8 cellular contexts compared by ENCODE assay signal in the genomic region with DNA sequence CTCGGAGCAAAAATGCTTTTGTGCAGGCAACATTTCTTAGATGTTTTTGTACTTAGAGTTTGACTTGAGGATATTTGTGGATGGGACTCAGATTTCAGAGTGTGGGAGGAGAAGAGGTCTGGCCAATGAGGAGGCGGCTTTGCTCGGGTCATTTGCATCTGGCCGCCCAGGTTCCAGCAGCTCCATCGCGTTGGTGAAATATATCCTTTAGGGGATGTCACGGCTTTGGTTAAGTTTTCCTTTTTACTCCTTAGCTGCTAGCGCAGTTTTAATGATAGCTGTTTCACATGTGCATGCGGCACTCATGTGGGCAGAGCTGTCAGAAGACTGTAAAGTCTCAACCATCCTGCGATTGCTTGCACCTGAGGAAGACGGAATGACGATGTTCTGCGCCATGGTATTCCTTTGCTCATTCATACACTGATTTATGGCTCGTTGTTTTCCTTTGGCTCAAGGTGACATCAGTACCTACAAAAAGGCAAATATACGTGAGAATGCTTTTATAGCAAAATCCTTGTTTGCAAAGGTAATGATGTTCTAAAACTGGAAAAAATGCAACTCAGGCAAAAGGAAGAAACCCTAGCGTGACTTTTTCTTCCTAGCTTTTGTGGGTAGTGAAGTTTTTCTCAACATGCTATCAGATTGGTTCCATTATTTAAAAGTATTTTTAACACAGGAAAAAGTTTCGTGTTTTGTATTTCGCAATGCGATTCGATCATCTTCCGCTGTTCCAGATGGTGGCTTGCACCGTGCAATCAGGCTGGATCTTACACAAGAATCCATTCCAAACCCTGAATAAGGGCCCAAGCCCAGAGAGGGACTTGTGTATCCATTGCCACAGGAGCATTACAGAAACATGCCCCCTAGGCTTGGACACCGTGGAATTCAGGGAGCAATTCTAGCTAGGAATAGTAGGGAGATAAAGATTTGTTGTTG.
A peak's percentile ranks its signal among the peaks of the same experiment; 100 is the strongest.
DNase-seq lines count a peak whose midpoint lies in the region; ATAC-seq and TF ChIP-seq lines count a peak whose summit lies in the region.

No MANE protein-coding gene starts in this region.

- H3K4me3 Mint-ChIP-seq in immature natural killer cell: peak overlapping the region in 4 of 5 donors; percentile 3 to 61 (median 32)

- WGBS in mammary epithelial cell (ENCODE audit: low coverage, missing lambda C conversion rate): under 1% methylated on average over 22 of the region's 23 CpGs

- H3K27ac ChIP-seq in mammary epithelial cell (ENCODE audit: insufficient read depth, low read depth, low read length) (peak overlapping the region; percentile 92), gastrocnemius medialis (peak overlapping the region; percentile 70 to 79 (median 73))

- in situ Hi-C loops in mammary epithelial cell (cut with MboI; ENCODE audit: low sequenced_read_pairs in 2 of 2) (no loop called here), gastrocnemius medialis (cut with MboI; ENCODE audit: low sequenced_read_pairs in 4 of 4) (no loop called here)

- TF ChIP-seq CTCF in mammary epithelial cell (conservative IDR thresholded peaks at IDR 0.05 in 1 of 2, IDR thresholded peaks at IDR 0.05 in 1 of 2; ENCODE audit: extremely low read depth in 1 of 2, insufficient read depth in 1 of 2, low read depth in 1 of 2, low read length in 2 of 2) (no peak), gastrocnemius medialis (IDR thresholded peaks at IDR 0.05 in 4 of 5, conservative IDR thresholded peaks at IDR 0.05 in 1 of 5) (no peak)

- no peaks in the 10 kb centered on the region for H3K36me3 ChIP-seq in mammary epithelial cell (ENCODE audit: insufficient read depth, low read length)
- H3K36me3 ChIP-seq in gastrocnemius medialis: no peaks in the 10 kb centered on the region

- H3K27me3 Mint-ChIP-seq in immature natural killer cell (ENCODE audit: low read depth in 3 of 3): peaks cover 6 to 11% (median 8%) of the 10 kb centered on the region in 3 donors

- no peak overlapping the region for H3K27ac Mint-ChIP-seq in immature natural killer cell

- ATAC-seq in gastrocnemius medialis (peak; percentile 95 to 96), HG02938 (IDR thresholded peaks at IDR 0.05; ENCODE audit: unreplicated experiment) (no peak)

- TSS peak; percentile 94 for BruUV-seq in mammary epithelial cell (replicated peaks; lab: Mats Ljungman, UMichigan)

- H3K27me3 ChIP-seq in mammary epithelial cell (ENCODE audit: insufficient read depth, low read length) (no peaks in the 10 kb centered on the region), gastrocnemius medialis (no peaks in the 10 kb centered on the region)

- H3K4me1 ChIP-seq in mammary epithelial cell (ENCODE audit: insufficient read depth, low read length) (peaks cover 36% of the 10 kb centered on the region), gastrocnemius medialis (peaks cover 11 to 18% of the 10 kb centered on the region in 2 donors)

- H3K9me3 ChIP-seq in mammary epithelial cell (replicated peaks; ENCODE audit: insufficient read depth, low read length): peaks cover 18% of the 10 kb centered on the region
- no peaks in the 10 kb centered on the region for H3K9me3 ChIP-seq in gastrocnemius medialis

- CTCF ChIA-PET in mammary epithelial cell (lab: Charles Lee; ENCODE audit: low non-redundant PET): interaction anchor here (0.6 kb wide), 1 partner anchor 55 kb away, joined by 4 read pairs; no protein-coding TSS in a partner anchor

- H3K9ac ChIP-seq in mammary epithelial cell (ENCODE audit: insufficient read depth, low read length): peak overlapping the region; percentile 71

- H3K9me3 Mint-ChIP-seq in immature natural killer cell: no peaks in the 10 kb centered on the region

- dilution Hi-C loops in mammary epithelial cell (cut with HindIII; ENCODE audit: low sequenced_read_pairs): no loop called here

- DNase-seq in GF-D8 (lab: John Stamatoyannopoulos, UW): peak; percentile 56
- DNase-seq in NCI-H2227 (lab: John Stamatoyannopoulos, UW; ENCODE audit: unreplicated experiment): peak; percentile 34
- DNase-seq in mammary epithelial cell: peak; percentile 92
- DNase-seq in immature natural killer cell: peak in 1 of 3 donors; percentile 7
- DNase-seq in gastrocnemius medialis: peak; percentile 69 to 70
- no peak for DNase-seq in activated CD4-positive, alpha-beta T cell treated with anti-CD3 and anti-CD28 coated beads, Interleukin-2, amount 50 U/mL, for 48 hours
- DNase-seq in activated CD4-positive, alpha-beta T cell treated with anti-CD3 and anti-CD28 coated beads for 1 hour: no peak

- H3K4me1 Mint-ChIP-seq in immature natural killer cell: peaks cover 6 to 12% of the 10 kb centered on the region in 2 donors

- intact Hi-C loops in mammary epithelial cell (cut with micrococcal nuclease) (loop anchor here (1.0 to 2.0 kb wide), 5 partner anchors 8 to 73 kb away; no protein-coding TSS in a partner anchor), gastrocnemius medialis (cut with DNase I; ENCODE audit: low total_unique reads) (loop anchor here (2.0 kb wide), 1 partner anchor 69 kb away; no protein-coding TSS in a partner anchor)

- H3K4me2 ChIP-seq in mammary epithelial cell (ENCODE audit: insufficient read depth, low read depth, low read length): peak overlapping the region; percentile 88

- H2AFZ ChIP-seq in mammary epithelial cell (ENCODE audit: low read depth, low read length): peak overlapping the region; percentile 66

- peaks cover 18% of the 10 kb centered on the region for H3K79me2 ChIP-seq in mammary epithelial cell (ENCODE audit: insufficient read depth, low read length)

- H3K36me3 Mint-ChIP-seq in immature natural killer cell: no peaks in the 10 kb centered on the region

- H4K20me1 ChIP-seq in mammary epithelial cell (ENCODE audit: insufficient read depth, low read length): no peaks in the 10 kb centered on the region

- TF ChIP-seq POLR2A in gastrocnemius medialis (IDR thresholded peaks at IDR 0.05): peak in 1 of 2 donors; percentile 7

- H3K4me3 ChIP-seq in mammary epithelial cell (replicated peaks in 1 of 3; ENCODE audit: insufficient read depth in 1 of 3, low read depth in 2 of 3, low read length in 3 of 3): peak overlapping the region; percentile 34 to 54 (median 37)
- peak overlapping the region; percentile 33 to 51 (median 45) for H3K4me3 ChIP-seq in gastrocnemius medialis

Comparison
In these comparisons a context has a peak if more than half of its experiments do, and no peak if none do; other contexts are left out.
1. DNase-seq: peak in GF-D8 (single experiment), NCI-H2227 (single experiment), mammary epithelial cell (single experiment) and gastrocnemius medialis (2 of 2); none in activated CD4-positive, alpha-beta T cell treated with anti-CD3 and anti-CD28 coated beads, Interleukin-2, amount 50 U/mL, for 48 hours (0 of 2) and activated CD4-positive, alpha-beta T cell treated with anti-CD3 and anti-CD28 coated beads for 1 hour (single experiment).